ENCODE assay signal across 29 cellular contexts in genomic region chr18:13246591-13246990, GRCh38.
"Had no signal": no experiment of that assay in that cellular context is flagged by ENCODE, and none has a peak within 500 bp of the region (broad histone marks: within the 10 kb centered on the region; RNA-seq: fewer than 3 reads in every experiment).

No MANE protein-coding gene starts in this region.

- H3K9me3 ChIP-seq: breast epithelium, left lung, mucosa of descending colon, thyroid gland, upper lobe of right lung had no signal

- H3K36me3 ChIP-seq: breast epithelium, left lung, thyroid gland, upper lobe of right lung, WERI-Rb-1 had no signal

- FAIRE-seq: small intestine, TTC549 had no signal

- H3K27me3 ChIP-seq: breast epithelium, heart left ventricle, left lung, thyroid gland, upper lobe of right lung had no signal

- H3K4me3 ChIP-seq: breast epithelium, heart left ventricle, left lung, mucosa of descending colon, thyroid gland, upper lobe of right lung had no signal

- H3K4me1 ChIP-seq: breast epithelium, left lung, upper lobe of right lung had no signal

- DNase-seq: activated CD4-positive, alpha-beta T cell treated with anti-CD3 and anti-CD28 coated beads for 48 hours; activated CD4-positive, alpha-beta T cell treated with anti-CD3 and anti-CD28 coated beads, Interleukin-2, amount 50 U/mL, for 48 hours; activated gamma-delta T cell treated with Interleukin-2 at 50 U/mL for 16 hours; activated naive CD4-positive, alpha-beta T cell treated with anti-CD3 and anti-CD28 coated beads, Interleukin-2, amount 50 U/mL, for 16 hours; activated T-cell treated with anti-CD3 and anti-CD28 coated beads, Interleukin-2, amount 50 U/mL, for 4 hours; foreskin fibroblast; heart left ventricle; hypothalamus; immature natural killer cell; kidney glomerular epithelial cell; left lung; mucosa of descending colon; small intestine; stimulated activated CD4-positive, alpha-beta T cell treated with anti-CD3 and anti-CD28 coated beads, Interleukin-4, amount 100 ng/mL, for 4 hours; stimulated activated CD8-positive, alpha-beta memory T cell treated with anti-CD3 and anti-CD28 coated beads, Interleukin-4, amount 100 ng/mL, for 48 hours; stimulated activated naive CD8-positive, alpha-beta T cell treated with anti-CD3 and anti-CD28 coated beads, Interleukin-15, amount 100 ng/mL, for 72 hours; substantia nigra; T-helper 9 cell; thyroid gland; WERI-Rb-1 had no signal

- H3K27ac ChIP-seq: breast epithelium, heart left ventricle, left lung, thyroid gland, upper lobe of right lung, WERI-Rb-1 had no signal

- ATAC-seq: activated CD4-positive, CD25-positive, alpha-beta regulatory T cell treated with anti-CD3 and anti-CD28 coated beads, Interleukin-2, amount 50 U/mL, for 24 hours; activated T-cell treated with anti-CD3 and anti-CD28 coated beads, Interleukin-2, amount 50 U/mL, for 4 hours; activated T-helper 17 cell treated with anti-CD3 and anti-CD28 coated beads, Interleukin-2, amount 50 U/mL, for 72 hours; esophagus mucosa; heart left ventricle; left lung; mucosa of descending colon; natural killer cell treated with Interleukin-12 subunit alpha and Interleukin-12 subunit beta and Interleukin-15 and Interleukin-18, amount 100 ng/mL, for 72 hours; sciatic nerve; stimulated activated memory B cell treated with anti-CD40 and anti-IgM and Interleukin-4, amounts not matched to agents 10 μg/mL and 1 μg/mL and 100 μg/mL, for 72 hours; stimulated activated naive CD8-positive, alpha-beta T cell treated with anti-CD3 and anti-CD28 coated beads, Interleukin-15, amount 100 ng/mL, for 72 hours; upper lobe of right lung had no signal
